Comparison of ENCODE assay signal across 11 cellular contexts in genomic region chr17:63819585-63820537, GRCh38. TPM values are rescaled to one million over a fixed set of nuclear protein-coding genes. Genes with fewer than 3 reads are reported as not detected.
DNase-seq lines count a peak whose midpoint lies in the region; ATAC-seq, FAIRE-seq and TF ChIP-seq lines count a peak whose summit lies in the region.
"Had no signal": no experiment of that assay in that cellular context is flagged by ENCODE, and none has a peak within 500 bp of the region (broad histone marks: within the 10 kb centered on the region; RNA-seq: fewer than 3 reads in every experiment).

No MANE protein-coding gene starts in this region.

- H3K9ac ChIP-seq in endothelial cell of umbilical vein (replicated peaks; ENCODE audit: extremely low read depth, insufficient read depth, low read length): no peak overlapping the region

- H3K27ac ChIP-seq in endothelial cell of umbilical vein (ENCODE audit: insufficient read depth, low read depth, low read length) (no peak overlapping the region), spleen (peak overlapping the region in 7 of 8 donors; percentile 12 to 64 (median 51))

- H3K4me1 Mint-ChIP-seq in activated CD4-positive, alpha-beta T cell treated with anti-CD3 and anti-CD28 coated beads, Interleukin-2, amount 10 ng/mL, durations not matched to agents 7 days and 5 days: peaks cover 25% of the 10 kb centered on the region
- H3K4me1 Mint-ChIP-seq in WTC11: no peaks in the 10 kb centered on the region
- H3K4me1 Mint-ChIP-seq in type B pancreatic cell (ENCODE audit: unreplicated experiment): peaks cover 7% of the 10 kb centered on the region

- ATAC-seq in WTC11 (no peak; the same call in 1 of the 2 replicates), HG03469 (IDR thresholded peaks at IDR 0.05; ENCODE audit: unreplicated experiment) (no peak)

- H3K36me3 ChIP-seq in endothelial cell of umbilical vein (ENCODE audit: control insufficient read depth in 2 of 2, extremely low read depth in 1 of 2, insufficient read depth in 2 of 2, low read length in 2 of 2) (peaks cover 68 to 74% of the 10 kb centered on the region in 2 experiments), spleen (peaks cover 6 to 100% (median 99%) of the 10 kb centered on the region in 6 donors)

- H3K79me2 ChIP-seq in endothelial cell of umbilical vein (ENCODE audit: control insufficient read depth, insufficient read depth, low read length): peaks cover 8% of the 10 kb centered on the region

- CTCF ChIA-PET in activated CD4-positive, alpha-beta T cell treated with anti-CD3 and anti-CD28 coated beads, Interleukin-2, amount 10 ng/mL, durations not matched to agents 7 days and 5 days (lab: Charles Lee): interaction anchor here (0.7 to 1.5 kb wide), 4 partner anchors 9 to 41 kb away, joined by 3 to 8 read pairs (median 3); no protein-coding TSS in a partner anchor
- CTCF ChIA-PET in WTC11 (lab: Charles Lee): no interaction called here
- CTCF ChIA-PET in endothelial cell of umbilical vein (lab: Charles Lee): interaction anchor here (0.7 to 1.6 kb wide), 2 partner anchors 16 to 69 kb away, joined by 3 to 7 read pairs; no protein-coding TSS in a partner anchor

- H3K27ac Mint-ChIP-seq in activated CD4-positive, alpha-beta T cell treated with anti-CD3 and anti-CD28 coated beads, Interleukin-2, amount 10 ng/mL, durations not matched to agents 7 days and 5 days: peak overlapping the region; percentile 69
- H3K27ac Mint-ChIP-seq in WTC11 (peak overlapping the region; percentile 42; the same call in 1 of the 2 replicates), type B pancreatic cell (no peak overlapping the region)

- no peaks in the 10 kb centered on the region for H4K20me1 ChIP-seq in endothelial cell of umbilical vein (replicated peaks; ENCODE audit: control insufficient read depth, extremely low read depth, insufficient read depth, low read length)

- peak; percentile 56 for TF ChIP-seq POLR2A in endothelial cell of umbilical vein (IDR thresholded peaks at IDR 0.05; ENCODE audit: low read depth, low read length)
- TF ChIP-seq POLR2A in spleen (IDR thresholded peaks at IDR 0.05): no peak

- intact Hi-C loops in endothelial cell of umbilical vein (cut with micrococcal nuclease): loop anchor here (10.0 kb wide), 1 partner anchor 1245 kb away; no protein-coding TSS in a partner anchor
- intact Hi-C loops in spleen (cut with DNase I; ENCODE audit: low total_unique reads): loop anchor here (10.0 kb wide), 2 partner anchors 45 to 125 kb away; partner anchors contain the start of genes CCDC47 and DDX42

- H3K27me3 ChIP-seq in endothelial cell of umbilical vein (ENCODE audit: control insufficient read depth in 2 of 2, insufficient read depth in 2 of 2, low read length in 2 of 2): no peaks in the 10 kb centered on the region
- H3K27me3 ChIP-seq in spleen (replicated peaks in 1 of 7): no peaks in the 10 kb centered on the region

- H3K9me1 ChIP-seq in endothelial cell of umbilical vein (replicated peaks; ENCODE audit: control insufficient read depth, extremely low read depth, insufficient read depth, low read length): no peaks in the 10 kb centered on the region

- H2AFZ ChIP-seq in endothelial cell of umbilical vein (ENCODE audit: low read depth, low read length): no peak overlapping the region

- peak overlapping the region; percentile 43 for H3K4me3 Mint-ChIP-seq in activated CD4-positive, alpha-beta T cell treated with anti-CD3 and anti-CD28 coated beads, Interleukin-2, amount 10 ng/mL, durations not matched to agents 7 days and 5 days
- H3K4me3 Mint-ChIP-seq in WTC11 (no peak overlapping the region), type B pancreatic cell (no peak overlapping the region)

- H3K27me3 Mint-ChIP-seq in activated CD4-positive, alpha-beta T cell treated with anti-CD3 and anti-CD28 coated beads, Interleukin-2, amount 10 ng/mL, durations not matched to agents 7 days and 5 days: no peaks in the 10 kb centered on the region
- no peaks in the 10 kb centered on the region; the same call in 1 of the 2 replicates for H3K27me3 Mint-ChIP-seq in WTC11 (ENCODE audit: low read depth)
- H3K27me3 Mint-ChIP-seq in type B pancreatic cell: no peaks in the 10 kb centered on the region

- H3K4me3 ChIP-seq in endothelial cell of umbilical vein (replicated peaks in 1 of 3; ENCODE audit: insufficient read depth in 1 of 3, low read depth in 1 of 3, low read length in 3 of 3) (no peak overlapping the region), spleen (no peak overlapping the region)

- H3K9me3 Mint-ChIP-seq in activated CD4-positive, alpha-beta T cell treated with anti-CD3 and anti-CD28 coated beads, Interleukin-2, amount 10 ng/mL, durations not matched to agents 7 days and 5 days: no peaks in the 10 kb centered on the region
- H3K9me3 Mint-ChIP-seq in WTC11 (no peaks in the 10 kb centered on the region), type B pancreatic cell (no peaks in the 10 kb centered on the region)

- H3K36me3 Mint-ChIP-seq in activated CD4-positive, alpha-beta T cell treated with anti-CD3 and anti-CD28 coated beads, Interleukin-2, amount 10 ng/mL, durations not matched to agents 7 days and 5 days (ENCODE audit: low read depth): peaks cover 79% of the 10 kb centered on the region
- H3K36me3 Mint-ChIP-seq in WTC11: peaks cover 97% of the 10 kb centered on the region
- H3K36me3 Mint-ChIP-seq in type B pancreatic cell: peaks cover 40% of the 10 kb centered on the region

- dilution Hi-C loops in endothelial cell of umbilical vein (cut with MboI; ENCODE audit: extremely low pct_ligation_motif_present, low sequenced_read_pairs): no loop called here

- BruUV-seq in endothelial cell of umbilical vein (replicated peaks; lab: Mats Ljungman, UMichigan): TSS peak; percentile 61

- 58 to 73% (median 69%) methylated on average over 21 of the region's 21 CpGs for WGBS in spleen, 5 donors

- DNase-seq in activated CD4-positive, alpha-beta T cell treated with anti-CD3 and anti-CD28 coated beads, Interleukin-2, amount 10 ng/mL, durations not matched to agents 7 days and 5 days: no peak
- DNase-seq in activated CD4-positive, alpha-beta T cell treated with anti-CD3 and anti-CD28 coated beads for 1 hour: no peak
- no peak for DNase-seq in WTC11 (ENCODE audit: low spot score)
- no peak for DNase-seq in endothelial cell of umbilical vein (ENCODE audit: low read depth, low spot score)
- no peak for DNase-seq in spleen
- DNase-seq in type B pancreatic cell (ENCODE audit: extremely low spot score, unreplicated experiment): no peak
- DNase-seq in NCI-H2171 (lab: John Stamatoyannopoulos, UW): no peak
- DNase-seq: NCI-H774 had no signal

- H3K4me2 ChIP-seq in endothelial cell of umbilical vein (ENCODE audit: insufficient read depth, low read length): no peak overlapping the region

- no peak for TF ChIP-seq CTCF in WTC11 (IDR thresholded peaks at IDR 0.05)
- TF ChIP-seq CTCF in endothelial cell of umbilical vein (IDR thresholded peaks at IDR 0.05; ENCODE audit: extremely low read depth in 1 of 2, insufficient read depth in 1 of 2, low read depth in 1 of 2, low read length in 2 of 2): no peak
- no peak for TF ChIP-seq CTCF in spleen (IDR thresholded peaks at IDR 0.05 in 8 of 11, conservative IDR thresholded peaks at IDR 0.05 in 3 of 11)
- no peak for TF ChIP-seq CTCF in type B pancreatic cell (conservative IDR thresholded peaks at IDR 0.05)

- POLR2A ChIA-PET in activated CD4-positive, alpha-beta T cell treated with anti-CD3 and anti-CD28 coated beads, Interleukin-2, amount 10 ng/mL, durations not matched to agents 7 days and 5 days (lab: Charles Lee): no interaction called here
- POLR2A ChIA-PET in WTC11 (lab: Charles Lee) (no interaction called here), endothelial cell of umbilical vein (lab: Charles Lee) (interaction anchor here (0.6 kb wide), 1 partner anchor 44 kb away, joined by 4 read pairs; no protein-coding TSS in a partner anchor)

- H3K4me1 ChIP-seq in endothelial cell of umbilical vein (ENCODE audit: control insufficient read depth, extremely low read depth, insufficient read depth, low read length): no peaks in the 10 kb centered on the region
- peaks cover 0 to 60% (median 18%) of the 10 kb centered on the region in 6 donors for H3K4me1 ChIP-seq in spleen

- FAIRE-seq in endothelial cell of umbilical vein (lab: Jason Lieb, UNC): no peak
- FAIRE-seq: A204.1, islet of Langerhans had no signal

- no peaks in the 10 kb centered on the region for H3K9me3 ChIP-seq in endothelial cell of umbilical vein (replicated peaks; ENCODE audit: control insufficient read depth, insufficient read depth, low read length)
- no peaks in the 10 kb centered on the region for H3K9me3 ChIP-seq in spleen

RNA-seq across cellular contexts. Expression of gene PSMC5, which starts 7.4 kb away (rescaled TPM):
- total RNA-seq in activated CD4-positive, alpha-beta T cell treated with anti-CD3 and anti-CD28 coated beads, Interleukin-2, amount 10 ng/mL, durations not matched to agents 7 days and 5 days: 100 to 1,000 TPM; 119 to 155 TPM
- total RNA-seq in WTC11 (2021): 135 to 152 TPM (median 149 TPM) in 3 replicates
- 179 TPM in 2 replicates for total RNA-seq in endothelial cell of umbilical vein
- polyA plus RNA-seq in endothelial cell of umbilical vein: 170 and 236 TPM in 2 replicates
- 258 and 310 TPM in 2 replicates for polyA plus RNA-seq in endothelial cell of umbilical vein (2011; cell fraction: cytosol; rRNA removed)
- polyA plus RNA-seq in endothelial cell of umbilical vein (2011; cell fraction: nucleus; rRNA removed): 206 and 284 TPM in 2 replicates
- polyA plus RNA-seq in endothelial cell of umbilical vein (2012): 213 and 261 TPM in 2 replicates
- polyA minus RNA-seq in endothelial cell of umbilical vein: 240 and 255 TPM in 2 replicates
- polyA minus RNA-seq in endothelial cell of umbilical vein (2011; cell fraction: cytosol; rRNA and poly(A)+ RNA removed): 139 TPM
- 57.3 and 70.1 TPM in 2 replicates for polyA minus RNA-seq in endothelial cell of umbilical vein (2011; cell fraction: nucleus; rRNA and poly(A)+ RNA removed)
- 100 to 1,000 TPM in 2 of 7 donors, 10 to 100 TPM in 5; 74.5 to 102 (median 97.2) TPM for total RNA-seq in spleen
- polyA plus RNA-seq in spleen: 100 to 1,000 TPM; 135 to 175 (median 147) TPM
- total RNA-seq in type B pancreatic cell (ENCODE audit: low replicate concordance): 112 and 113 TPM in 2 replicates

RNA-seq across cellular contexts. Expression of gene FTSJ3, which starts 7.6 kb away (rescaled TPM):
- 10 to 100 TPM; 49.2 to 55.0 TPM for total RNA-seq in activated CD4-positive, alpha-beta T cell treated with anti-CD3 and anti-CD28 coated beads, Interleukin-2, amount 10 ng/mL, durations not matched to agents 7 days and 5 days
- total RNA-seq in WTC11 (2021) (47.7 to 62.1 TPM (median 52.0 TPM) in 3 replicates), endothelial cell of umbilical vein (50.2 and 60.2 TPM in 2 replicates), spleen (10 to 100 TPM; 26.1 to 45.7 (median 37.7) TPM), type B pancreatic cell (ENCODE audit: low replicate concordance) (39.4 and 45.2 TPM in 2 replicates)
- polyA plus RNA-seq in endothelial cell of umbilical vein (27.3 and 42.1 TPM in 2 replicates), spleen (10 to 100 TPM; 13.5 to 22.9 (median 16.3) TPM)
- polyA plus RNA-seq in endothelial cell of umbilical vein (2011; cell fraction: cytosol; rRNA removed): 43.5 and 45.2 TPM in 2 replicates
- polyA plus RNA-seq in endothelial cell of umbilical vein (2011; cell fraction: nucleus; rRNA removed): 84.6 and 94.4 TPM in 2 replicates
- 48.1 and 63.3 TPM in 2 replicates for polyA plus RNA-seq in endothelial cell of umbilical vein (2012)
- 53.2 and 70.8 TPM in 2 replicates for polyA minus RNA-seq in endothelial cell of umbilical vein
- 41.7 TPM for polyA minus RNA-seq in endothelial cell of umbilical vein (2011; cell fraction: cytosol; rRNA and poly(A)+ RNA removed)
- 31.7 and 36.8 TPM in 2 replicates for polyA minus RNA-seq in endothelial cell of umbilical vein (2011; cell fraction: nucleus; rRNA and poly(A)+ RNA removed)

RNA-seq across cellular contexts. Expression of gene SMARCD2, which starts 22.6 kb away (rescaled TPM):
- 100 to 1,000 TPM; 133 to 138 TPM for total RNA-seq in activated CD4-positive, alpha-beta T cell treated with anti-CD3 and anti-CD28 coated beads, Interleukin-2, amount 10 ng/mL, durations not matched to agents 7 days and 5 days
- total RNA-seq in WTC11 (2021) (80.1 to 106 TPM (median 86.7 TPM) in 3 replicates), endothelial cell of umbilical vein (50.3 and 51.2 TPM in 2 replicates), spleen (100 to 1,000 TPM in 3 of 7 donors, 10 to 100 TPM in 4; 76.5 to 154 (median 95.7) TPM), type B pancreatic cell (ENCODE audit: low replicate concordance) (64.8 and 67.3 TPM in 2 replicates)
- polyA plus RNA-seq in endothelial cell of umbilical vein (55.7 and 62.8 TPM in 2 replicates), spleen (10 to 100 TPM; 47.3 to 84.8 (median 57.9) TPM)
- polyA plus RNA-seq in endothelial cell of umbilical vein (2011; cell fraction: cytosol; rRNA removed): 56.1 and 58.7 TPM in 2 replicates
- polyA plus RNA-seq in endothelial cell of umbilical vein (2011; cell fraction: nucleus; rRNA removed): 70.9 and 82.3 TPM in 2 replicates
- polyA plus RNA-seq in endothelial cell of umbilical vein (2012): 53.4 and 69.3 TPM in 2 replicates
- polyA minus RNA-seq in endothelial cell of umbilical vein: 59.7 and 61.2 TPM in 2 replicates
- 15.7 TPM for polyA minus RNA-seq in endothelial cell of umbilical vein (2011; cell fraction: cytosol; rRNA and poly(A)+ RNA removed)
- 25.6 and 32.2 TPM in 2 replicates for polyA minus RNA-seq in endothelial cell of umbilical vein (2011; cell fraction: nucleus; rRNA and poly(A)+ RNA removed)

RNA-seq across cellular contexts. Expression of gene DDX42, which starts 45.9 kb away (rescaled TPM):
- 100 to 1,000 TPM; 122 to 153 TPM for total RNA-seq in activated CD4-positive, alpha-beta T cell treated with anti-CD3 and anti-CD28 coated beads, Interleukin-2, amount 10 ng/mL, durations not matched to agents 7 days and 5 days
- total RNA-seq in WTC11 (2021) (102 to 128 TPM (median 106 TPM) in 3 replicates), endothelial cell of umbilical vein (111 and 124 TPM in 2 replicates), spleen (100 to 1,000 TPM; 107 to 136 (median 126) TPM), type B pancreatic cell (ENCODE audit: low replicate concordance) (124 and 148 TPM in 2 replicates)
- polyA plus RNA-seq in endothelial cell of umbilical vein (36.8 and 48.1 TPM in 2 replicates), spleen (10 to 100 TPM; 45.0 to 70.5 (median 61.8) TPM)
- 54.4 and 58.2 TPM in 2 replicates for polyA plus RNA-seq in endothelial cell of umbilical vein (2011; cell fraction: cytosol; rRNA removed)
- polyA plus RNA-seq in endothelial cell of umbilical vein (2011; cell fraction: nucleus; rRNA removed): 310 and 404 TPM in 2 replicates
- 85.7 and 102 TPM in 2 replicates for polyA plus RNA-seq in endothelial cell of umbilical vein (2012)
- polyA minus RNA-seq in endothelial cell of umbilical vein: 69.2 and 71.4 TPM in 2 replicates
- 23.7 TPM for polyA minus RNA-seq in endothelial cell of umbilical vein (2011; cell fraction: cytosol; rRNA and poly(A)+ RNA removed)
- polyA minus RNA-seq in endothelial cell of umbilical vein (2011; cell fraction: nucleus; rRNA and poly(A)+ RNA removed): 91.2 and 163 TPM in 2 replicates

RNA-seq across cellular contexts. Expression of gene CCDC47, which starts 46.5 kb away (rescaled TPM):
- 10 to 100 TPM; 59.2 to 65.4 TPM for total RNA-seq in activated CD4-positive, alpha-beta T cell treated with anti-CD3 and anti-CD28 coated beads, Interleukin-2, amount 10 ng/mL, durations not matched to agents 7 days and 5 days
- total RNA-seq in WTC11 (2021) (63.0 to 70.9 TPM (median 63.9 TPM) in 3 replicates), endothelial cell of umbilical vein (73.9 and 76.5 TPM in 2 replicates), spleen (10 to 100 TPM; 50.7 to 74.0 (median 63.6) TPM), type B pancreatic cell (ENCODE audit: low replicate concordance) (71.8 and 78.2 TPM in 2 replicates)
- polyA plus RNA-seq in endothelial cell of umbilical vein (13.7 and 21.7 TPM in 2 replicates), spleen (10 to 100 TPM in 2 of 3 donors, 1 to 10 TPM in 1; 8.9 to 15.7 (median 13.1) TPM)
- 34.2 and 37.7 TPM in 2 replicates for polyA plus RNA-seq in endothelial cell of umbilical vein (2011; cell fraction: cytosol; rRNA removed)
- 24.9 and 32.2 TPM in 2 replicates for polyA plus RNA-seq in endothelial cell of umbilical vein (2011; cell fraction: nucleus; rRNA removed)
- 61.6 and 73.2 TPM in 2 replicates for polyA plus RNA-seq in endothelial cell of umbilical vein (2012)
- polyA minus RNA-seq in endothelial cell of umbilical vein: 49.4 and 55.3 TPM in 2 replicates
- 34.9 TPM for polyA minus RNA-seq in endothelial cell of umbilical vein (2011; cell fraction: cytosol; rRNA and poly(A)+ RNA removed)
- 21.0 and 23.9 TPM in 2 replicates for polyA minus RNA-seq in endothelial cell of umbilical vein (2011; cell fraction: nucleus; rRNA and poly(A)+ RNA removed)
